28 cellular contexts compared by ENCODE assay signal in the genomic region with DNA sequence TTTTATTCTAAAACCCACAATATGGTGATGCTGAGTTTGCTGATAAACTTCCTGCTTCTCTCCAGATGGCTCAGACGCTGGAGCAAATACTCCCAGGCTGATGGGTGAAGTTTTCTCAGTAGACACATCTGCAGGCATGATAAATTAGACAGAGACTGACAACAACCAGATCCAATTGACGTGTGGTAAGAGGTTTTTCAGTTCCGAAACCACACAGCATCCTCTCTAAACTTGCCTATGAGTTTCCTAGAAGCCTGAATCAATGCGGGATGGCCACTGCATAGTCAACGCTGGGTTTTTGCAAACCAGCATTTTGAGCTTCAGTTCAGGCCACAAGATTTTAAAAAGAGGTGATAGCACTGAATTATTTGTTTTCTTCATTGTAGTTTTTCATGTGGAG.
"Had no signal": no experiment of that assay in that cellular context is flagged by ENCODE, and none has a peak within 500 bp of the region (broad histone marks: within the 10 kb centered on the region; RNA-seq: fewer than 3 reads in every experiment).

No MANE protein-coding gene starts in this region.

- H3K36me3 ChIP-seq: MG63, SJSA1 had no signal

- H3K4me1 ChIP-seq: SJSA1 had no signal

- H3K27ac ChIP-seq: PC-9, SJSA1, SK-N-MC had no signal

- H3K4me3 ChIP-seq: K562, MG63, PC-9, SJSA1, SK-N-MC had no signal

- H3K9me3 ChIP-seq: MG63 had no signal

- H3K27me3 ChIP-seq: MG63, SJSA1 had no signal

- H2AFZ ChIP-seq: PC-9 had no signal

- H3K4me2 ChIP-seq: PC-9 had no signal

- DNase-seq: Kasumi-1, KG1, MG63, MV-4-11, NCI-H1092, NCI-H1105, NCI-H1417, NCI-H1436, NCI-H146, NCI-H1694, NCI-H187 treated with DMSO at 0.1 percent for 48 hours, NCI-H2029, NCI-H2081 treated with DMSO at 0.1 percent for 48 hours, NCI-H2107, NCI-H2171, NCI-H226, NCI-H446 treated with DMSO at 0.1 percent for 48 hours, NCI-H510A, NCI-H526, NCI-H69, NCI-H748 treated with DMSO at 0.1 percent for 48 hours, PC-9, Right ventricle myocardium superior, SHP77 treated with DMSO at 0.1 percent for 48 hours, T-cell had no signal
